ENCODE assay signal across 8 cellular contexts in the genomic region with DNA sequence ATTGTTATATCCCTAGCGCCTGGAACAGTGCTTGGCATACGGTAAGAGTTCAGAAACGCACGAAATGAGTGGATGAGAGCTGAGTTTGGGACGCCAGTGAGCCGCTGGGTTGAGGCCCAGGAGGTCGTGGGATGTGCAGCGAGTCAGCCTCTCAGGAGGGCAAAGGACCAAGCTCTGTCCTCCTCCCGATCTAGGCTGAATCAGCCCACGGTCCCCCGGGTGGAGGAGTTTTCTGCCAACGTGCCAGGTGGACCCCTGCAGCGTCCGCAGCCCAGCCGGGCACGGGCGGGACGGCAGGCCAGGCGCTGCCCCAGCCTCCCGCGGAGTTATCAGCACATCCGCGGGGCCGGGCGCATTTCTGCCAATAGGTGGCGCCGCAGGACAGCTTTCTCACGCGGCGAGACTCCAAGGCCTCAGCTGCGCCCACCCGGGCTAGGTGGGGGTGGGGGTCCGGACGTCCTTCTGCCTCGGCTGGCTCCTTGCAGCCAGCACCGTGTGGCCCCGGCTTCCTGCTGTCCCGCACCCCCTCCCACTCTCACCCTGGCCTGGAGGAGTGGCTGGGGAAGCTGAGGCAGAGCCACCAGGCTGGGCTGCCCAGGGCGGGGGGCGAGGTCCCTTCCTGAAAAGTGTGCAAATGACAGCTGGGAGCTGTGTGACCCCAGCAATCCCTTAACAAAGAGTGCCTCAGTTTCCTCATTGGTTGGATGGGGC.
A peak's percentile ranks its signal among the peaks of the same experiment; 100 is the strongest.
DNase-seq lines count a peak whose midpoint lies in the region; ATAC-seq lines count a peak whose summit lies in the region.

No MANE protein-coding gene starts in this region.

- no peak for ATAC-seq in HG02798 (IDR thresholded peaks at IDR 0.05; ENCODE audit: poor library complexity, unreplicated experiment)

- DNase-seq in NCI-H1417 (lab: John Stamatoyannopoulos, UW) (peak; percentile 57 to 78 (median 63)), NCI-H1417 treated with DMSO at 0.1 percent for 48 hours (lab: John Stamatoyannopoulos, UW) (no peak), NCI-H1105 (lab: John Stamatoyannopoulos, UW) (peak; percentile 55)
- peak; percentile 69 for DNase-seq in activated CD4-positive, CD25-positive, alpha-beta regulatory T cell treated with anti-CD3 and anti-CD28 coated beads, Interleukin-2, amount 50 U/mL, for 16 hours (ENCODE audit: low read depth, low spot score)
- peak; percentile 62 for DNase-seq in central memory CD4-positive, alpha-beta T cell
- DNase-seq in stimulated activated CD4-positive, alpha-beta T cell treated with anti-CD3 and anti-CD28 coated beads, Interleukin-4, amount 100 ng/mL, for 24 hours = peak; percentile 87

- H3K27me3 ChIP-seq in layer of hippocampus (ENCODE audit: control insufficient read depth, insufficient read depth, low read length) = no peaks in the 10 kb centered on the region

- H3K27ac ChIP-seq in layer of hippocampus (ENCODE audit: low read depth, low read length) = peak overlapping the region; percentile 32
